Comparison of ENCODE assay signal across 8 cellular contexts in genomic region chr2:13492262-13492661, GRCh38.
"Had no signal": no experiment of that assay in that cellular context is flagged by ENCODE, and none has a peak within 500 bp of the region (broad histone marks: within the 10 kb centered on the region; RNA-seq: fewer than 3 reads in every experiment).

No MANE protein-coding gene starts in this region.

- H3K4me3 ChIP-seq: GM12878 had no signal

- DNase-seq: GDM1, GF-D8 had no signal

- FAIRE-seq: G401.6, GM12878, GM12891, GM12892, GM18507, GM19239 had no signal

- ATAC-seq: GM12878 had no signal
